Comparison of ENCODE assay signal across 1 cellular context in the genomic region with DNA sequence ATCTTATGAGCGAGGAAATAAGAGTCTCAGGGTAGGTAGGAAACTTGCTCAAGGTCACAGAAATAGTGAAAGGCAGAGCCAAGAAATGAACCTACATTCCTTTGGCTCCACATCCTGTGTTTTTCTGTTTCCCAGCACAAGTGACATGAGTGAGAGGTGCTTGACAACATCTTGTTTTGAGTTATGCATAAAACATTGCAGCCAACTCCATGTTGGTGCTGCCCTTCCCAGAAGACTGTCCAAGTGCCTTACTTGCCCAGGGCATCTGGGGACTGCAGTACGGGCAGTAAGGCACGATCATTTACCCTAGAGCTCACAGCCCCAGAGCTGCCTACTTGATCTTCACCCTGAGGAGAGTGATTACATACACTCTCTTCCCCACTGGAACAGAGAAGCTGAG.
TF ChIP-seq lines count a peak whose summit lies in the region.

No MANE protein-coding gene starts in this region.

TF ChIP-seq in GM23338, 12 proteins besides CTCF, POLR2A, EP300 and RAD21 (continued from another document):
- TF ChIP-seq, protein P1, sequence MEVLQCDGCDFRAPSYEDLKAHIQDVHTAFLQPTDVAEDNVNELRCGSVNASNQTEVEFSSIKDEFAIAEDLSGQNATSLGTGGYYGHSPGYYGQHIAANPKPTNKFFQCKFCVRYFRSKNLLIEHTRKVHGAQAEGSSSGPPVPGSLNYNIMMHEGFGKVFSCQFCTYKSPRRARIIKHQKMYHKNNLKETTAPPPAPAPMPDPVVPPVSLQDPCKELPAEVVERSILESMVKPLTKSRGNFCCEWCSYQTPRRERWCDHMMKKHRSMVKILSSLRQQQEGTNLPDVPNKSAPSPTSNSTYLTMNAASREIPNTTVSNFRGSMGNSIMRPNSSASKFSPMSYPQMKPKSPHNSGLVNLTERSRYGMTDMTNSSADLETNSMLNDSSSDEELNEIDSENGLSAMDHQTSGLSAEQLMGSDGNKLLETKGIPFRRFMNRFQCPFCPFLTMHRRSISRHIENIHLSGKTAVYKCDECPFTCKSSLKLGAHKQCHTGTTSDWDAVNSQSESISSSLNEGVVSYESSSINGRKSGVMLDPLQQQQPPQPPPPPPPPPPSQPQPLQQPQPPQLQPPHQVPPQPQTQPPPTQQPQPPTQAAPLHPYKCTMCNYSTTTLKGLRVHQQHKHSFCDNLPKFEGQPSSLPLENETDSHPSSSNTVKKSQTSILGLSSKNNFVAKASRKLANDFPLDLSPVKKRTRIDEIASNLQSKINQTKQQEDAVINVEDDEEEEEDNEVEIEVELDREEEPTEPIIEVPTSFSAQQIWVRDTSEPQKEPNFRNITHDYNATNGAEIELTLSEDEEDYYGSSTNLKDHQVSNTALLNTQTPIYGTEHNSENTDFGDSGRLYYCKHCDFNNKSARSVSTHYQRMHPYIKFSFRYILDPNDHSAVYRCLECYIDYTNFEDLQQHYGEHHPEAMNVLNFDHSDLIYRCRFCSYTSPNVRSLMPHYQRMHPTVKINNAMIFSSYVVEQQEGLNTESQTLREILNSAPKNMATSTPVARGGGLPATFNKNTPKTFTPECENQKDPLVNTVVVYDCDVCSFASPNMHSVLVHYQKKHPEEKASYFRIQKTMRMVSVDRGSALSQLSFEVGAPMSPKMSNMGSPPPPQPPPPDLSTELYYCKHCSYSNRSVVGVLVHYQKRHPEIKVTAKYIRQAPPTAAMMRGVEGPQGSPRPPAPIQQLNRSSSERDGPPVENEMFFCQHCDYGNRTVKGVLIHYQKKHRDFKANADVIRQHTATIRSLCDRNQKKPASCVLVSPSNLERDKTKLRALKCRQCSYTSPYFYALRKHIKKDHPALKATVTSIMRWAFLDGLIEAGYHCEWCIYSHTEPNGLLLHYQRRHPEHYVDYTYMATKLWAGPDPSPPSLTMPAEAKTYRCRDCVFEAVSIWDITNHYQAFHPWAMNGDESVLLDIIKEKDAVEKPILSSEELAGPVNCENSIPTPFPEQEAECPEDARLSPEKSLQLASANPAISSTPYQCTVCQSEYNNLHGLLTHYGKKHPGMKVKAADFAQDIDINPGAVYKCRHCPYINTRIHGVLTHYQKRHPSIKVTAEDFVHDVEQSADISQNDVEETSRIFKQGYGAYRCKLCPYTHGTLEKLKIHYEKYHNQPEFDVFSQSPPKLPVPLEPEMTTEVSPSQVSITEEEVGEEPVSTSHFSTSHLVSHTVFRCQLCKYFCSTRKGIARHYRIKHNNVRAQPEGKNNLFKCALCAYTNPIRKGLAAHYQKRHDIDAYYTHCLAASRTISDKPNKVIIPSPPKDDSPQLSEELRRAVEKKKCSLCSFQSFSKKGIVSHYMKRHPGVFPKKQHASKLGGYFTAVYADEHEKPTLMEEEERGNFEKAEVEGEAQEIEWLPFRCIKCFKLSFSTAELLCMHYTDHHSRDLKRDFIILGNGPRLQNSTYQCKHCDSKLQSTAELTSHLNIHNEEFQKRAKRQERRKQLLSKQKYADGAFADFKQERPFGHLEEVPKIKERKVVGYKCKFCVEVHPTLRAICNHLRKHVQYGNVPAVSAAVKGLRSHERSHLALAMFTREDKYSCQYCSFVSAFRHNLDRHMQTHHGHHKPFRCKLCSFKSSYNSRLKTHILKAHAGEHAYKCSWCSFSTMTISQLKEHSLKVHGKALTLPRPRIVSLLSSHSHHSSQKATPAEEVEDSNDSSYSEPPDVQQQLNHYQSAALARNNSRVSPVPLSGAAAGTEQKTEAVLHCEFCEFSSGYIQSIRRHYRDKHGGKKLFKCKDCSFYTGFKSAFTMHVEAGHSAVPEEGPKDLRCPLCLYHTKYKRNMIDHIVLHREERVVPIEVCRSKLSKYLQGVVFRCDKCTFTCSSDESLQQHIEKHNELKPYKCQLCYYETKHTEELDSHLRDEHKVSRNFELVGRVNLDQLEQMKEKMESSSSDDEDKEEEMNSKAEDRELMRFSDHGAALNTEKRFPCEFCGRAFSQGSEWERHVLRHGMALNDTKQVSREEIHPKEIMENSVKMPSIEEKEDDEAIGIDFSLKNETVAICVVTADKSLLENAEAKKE (CRISPR knock-in tag; IDR thresholded peaks at IDR 0.05), result no peak
- TF ChIP-seq, protein P2, sequence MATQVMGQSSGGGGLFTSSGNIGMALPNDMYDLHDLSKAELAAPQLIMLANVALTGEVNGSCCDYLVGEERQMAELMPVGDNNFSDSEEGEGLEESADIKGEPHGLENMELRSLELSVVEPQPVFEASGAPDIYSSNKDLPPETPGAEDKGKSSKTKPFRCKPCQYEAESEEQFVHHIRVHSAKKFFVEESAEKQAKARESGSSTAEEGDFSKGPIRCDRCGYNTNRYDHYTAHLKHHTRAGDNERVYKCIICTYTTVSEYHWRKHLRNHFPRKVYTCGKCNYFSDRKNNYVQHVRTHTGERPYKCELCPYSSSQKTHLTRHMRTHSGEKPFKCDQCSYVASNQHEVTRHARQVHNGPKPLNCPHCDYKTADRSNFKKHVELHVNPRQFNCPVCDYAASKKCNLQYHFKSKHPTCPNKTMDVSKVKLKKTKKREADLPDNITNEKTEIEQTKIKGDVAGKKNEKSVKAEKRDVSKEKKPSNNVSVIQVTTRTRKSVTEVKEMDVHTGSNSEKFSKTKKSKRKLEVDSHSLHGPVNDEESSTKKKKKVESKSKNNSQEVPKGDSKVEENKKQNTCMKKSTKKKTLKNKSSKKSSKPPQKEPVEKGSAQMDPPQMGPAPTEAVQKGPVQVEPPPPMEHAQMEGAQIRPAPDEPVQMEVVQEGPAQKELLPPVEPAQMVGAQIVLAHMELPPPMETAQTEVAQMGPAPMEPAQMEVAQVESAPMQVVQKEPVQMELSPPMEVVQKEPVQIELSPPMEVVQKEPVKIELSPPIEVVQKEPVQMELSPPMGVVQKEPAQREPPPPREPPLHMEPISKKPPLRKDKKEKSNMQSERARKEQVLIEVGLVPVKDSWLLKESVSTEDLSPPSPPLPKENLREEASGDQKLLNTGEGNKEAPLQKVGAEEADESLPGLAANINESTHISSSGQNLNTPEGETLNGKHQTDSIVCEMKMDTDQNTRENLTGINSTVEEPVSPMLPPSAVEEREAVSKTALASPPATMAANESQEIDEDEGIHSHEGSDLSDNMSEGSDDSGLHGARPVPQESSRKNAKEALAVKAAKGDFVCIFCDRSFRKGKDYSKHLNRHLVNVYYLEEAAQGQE (IDR thresholded peaks at IDR 0.05; ENCODE audit: unreplicated experiment), result no peak
- TF ChIP-seq ZNF331 (CRISPR knock-in tag; IDR thresholded peaks at IDR 0.05; ENCODE audit: low read depth) (no peak), STAT1 (IDR thresholded peaks at IDR 0.05; ENCODE audit: unreplicated experiment) (no peak), ZNF114 (CRISPR knock-in tag; IDR thresholded peaks at IDR 0.05) (no peak), EZH2phosphoT487 (IDR thresholded peaks at IDR 0.05; ENCODE audit: unreplicated experiment) (no peak)
